2 cellular contexts compared by ENCODE assay signal in the genomic region with DNA sequence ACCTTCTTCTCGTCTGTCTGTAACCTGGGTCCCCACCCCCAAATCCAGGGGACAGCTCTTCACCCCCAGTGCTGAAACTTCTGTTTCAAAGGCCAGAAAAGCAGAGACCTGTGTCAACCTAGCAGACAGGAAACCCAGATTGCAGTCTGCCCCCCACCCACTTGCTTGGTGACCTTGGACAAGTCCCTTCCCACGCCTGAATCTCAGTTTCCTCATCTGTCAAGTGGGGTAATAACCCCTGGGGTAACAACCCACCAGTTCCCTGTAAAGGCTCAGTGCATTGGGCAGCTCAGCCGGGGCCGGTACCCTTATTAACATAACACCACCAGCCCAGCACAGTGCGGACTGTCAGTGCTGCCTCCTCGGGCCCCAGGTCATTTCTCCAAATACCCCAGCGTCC.
TF ChIP-seq lines count a peak whose summit lies in the region.

No MANE protein-coding gene starts in this region.

TF ChIP-seq in HepG2, 621 proteins besides CTCF, POLR2A, EP300 and RAD21:
- TF ChIP-seq PHF5A (CRISPR knock-in tag; IDR thresholded peaks at IDR 0.05; ENCODE audit: low read depth, unreplicated experiment) = no peak
- no peak for TF ChIP-seq FOSL2 (CRISPR knock-in tag; IDR thresholded peaks at IDR 0.05)
- peak; percentile 53; the same call in 1 of the 2 replicates for TF ChIP-seq ZNF629 (CRISPR knock-in tag; conservative IDR thresholded peaks at IDR 0.05)
- TF ChIP-seq ZNF605 (CRISPR knock-in tag; IDR thresholded peaks at IDR 0.05) = no peak
- TF ChIP-seq ZC3H4 (CRISPR knock-in tag; IDR thresholded peaks at IDR 0.05; ENCODE audit: borderline replicate concordance) = no peak
- TF ChIP-seq CAMTA2 (CRISPR knock-in tag; IDR thresholded peaks at IDR 0.05; ENCODE audit: borderline replicate concordance) = no peak

TF ChIP-seq in WTC11, 78 proteins besides CTCF, POLR2A, EP300 and RAD21:
- no peak for TF ChIP-seq ZNF425 (CRISPR knock-in tag; conservative IDR thresholded peaks at IDR 0.05)
- no peak for TF ChIP-seq FOXK1 (CRISPR knock-in tag; IDR thresholded peaks at IDR 0.05)
